8 cellular contexts compared by ENCODE assay signal in the genomic region with DNA sequence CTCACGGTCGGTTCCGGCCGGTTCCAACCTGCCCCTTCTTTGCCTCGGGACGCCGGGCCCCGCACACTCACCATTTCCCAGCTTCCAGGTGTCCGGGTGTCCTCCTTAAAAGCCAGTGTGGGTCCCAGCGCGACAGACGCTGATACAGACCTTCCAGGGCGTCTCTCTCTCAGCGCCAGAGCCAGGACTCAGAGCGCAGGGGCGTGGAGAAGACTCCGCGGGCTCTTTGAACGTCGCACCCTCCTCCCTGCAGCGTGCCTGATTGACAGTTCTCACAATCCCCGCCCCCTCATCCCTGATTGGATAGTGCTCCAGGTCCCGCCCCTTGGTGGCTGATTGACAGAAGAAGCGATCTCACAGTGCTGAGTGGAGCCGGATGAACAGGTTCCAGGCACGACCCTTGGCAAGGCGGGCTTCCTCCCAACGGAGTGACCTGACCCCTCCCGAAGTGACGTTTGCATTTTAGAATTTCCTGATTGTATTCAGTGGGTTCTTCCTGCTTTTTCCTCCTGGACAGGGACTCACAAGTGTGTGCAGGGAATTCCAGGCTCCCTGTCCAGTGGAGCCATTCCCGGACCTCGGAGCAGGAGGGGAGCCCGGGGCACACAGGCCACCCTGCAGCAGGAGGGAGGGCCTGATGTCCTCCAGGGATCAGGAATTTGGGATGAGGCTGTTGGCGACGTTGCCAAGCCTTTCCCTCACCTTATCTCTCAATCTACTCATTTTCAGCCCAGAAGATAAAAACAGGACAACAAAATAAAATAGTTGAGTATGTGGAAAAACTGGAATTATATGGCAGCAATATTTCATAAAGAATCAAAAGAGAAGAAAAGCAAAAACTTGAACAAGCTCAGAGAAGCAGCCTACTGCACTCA. TPM values are rescaled to one million over a fixed set of nuclear protein-coding genes. Genes with fewer than 3 reads are reported as not detected.
DNase-seq lines count a peak whose midpoint lies in the region; ATAC-seq, FAIRE-seq and TF ChIP-seq lines count a peak whose summit lies in the region.

ZNF823 (minus strand) TSS at position 201 of the 875 bp plus-strand sequence; CDS start at position 74, 127 bp downstream.

- no peaks in the 10 kb centered on the region for H3K27me3 ChIP-seq in GM23248 (replicated peaks; ENCODE audit: insufficient read depth)
- H3K27me3 ChIP-seq in Karpas-422 (ENCODE audit: low read length), result no peaks in the 10 kb centered on the region
- H3K27me3 ChIP-seq in naive thymus-derived CD4-positive, alpha-beta T cell (ENCODE audit: control insufficient read depth in 2 of 2, insufficient read depth in 2 of 2, low read length in 2 of 2), result no peaks in the 10 kb centered on the region

- no peak for TF ChIP-seq CTCF in fibroblast of mammary gland (conservative IDR thresholded peaks at IDR 0.05; ENCODE audit: control insufficient read depth, insufficient read depth, low read depth, low read length)

- H3K27ac ChIP-seq in GM23248 (peak within 1 kb of the TSS; percentile 40; the same call in 1 of the 2 replicates), Karpas-422 (ENCODE audit: low read length) (no peak within 1 kb of the TSS)
- H3K27ac ChIP-seq in naive thymus-derived CD4-positive, alpha-beta T cell (ENCODE audit: low read depth, low read length), result peak within 1 kb of the TSS; percentile 73

- no peaks in the 10 kb centered on the region for H3K36me3 Mint-ChIP-seq in activated T-helper 17 cell treated with anti-CD3 and anti-CD28 coated beads, Interleukin-2, amount 50 U/mL, for 72 hours (ENCODE audit: low read depth)
- peaks cover 0 to 8% (median 4%) of the 10 kb centered on the region in 5 donors for H3K36me3 Mint-ChIP-seq in naive thymus-derived CD4-positive, alpha-beta T cell
- H3K36me3 Mint-ChIP-seq in stimulated activated memory B cell treated with anti-CD40 and anti-IgM and Interleukin-4, amounts not matched to agents 10 μg/mL and 1 μg/mL and 100 μg/mL, for 72 hours, result no peaks in the 10 kb centered on the region

- H3K9ac ChIP-seq in GM23248, result peak within 1 kb of the TSS; percentile 83
- peak within 1 kb of the TSS; percentile 93 for H3K9ac ChIP-seq in Karpas-422 (ENCODE audit: low read length)

- H3K4me2 ChIP-seq in GM23248 (ENCODE audit: unreplicated experiment) (peak within 1 kb of the TSS; percentile 84), Karpas-422 (ENCODE audit: low read depth, low read length, poor library complexity, severe bottlenecking) (peak within 1 kb of the TSS; percentile 99)

- peak; percentile 100 for ATAC-seq in activated T-helper 17 cell treated with anti-CD3 and anti-CD28 coated beads, Interleukin-2, amount 50 U/mL, for 72 hours (replicated peaks)
- ATAC-seq in naive thymus-derived CD4-positive, alpha-beta T cell, result peak; percentile 100
- ATAC-seq in stimulated activated memory B cell treated with anti-CD40 and anti-IgM and Interleukin-4, amounts not matched to agents 10 μg/mL and 1 μg/mL and 100 μg/mL, for 72 hours, result peak; percentile 98

- CTCF ChIA-PET in naive thymus-derived CD4-positive, alpha-beta T cell (lab: Charles Lee), result no interaction called here

- no peaks in the 10 kb centered on the region for H3K9me2 ChIP-seq in GM23248 (ENCODE audit: insufficient read depth)
- H3K9me2 ChIP-seq in Karpas-422 (replicated peaks; ENCODE audit: insufficient read depth, low read length), result no peaks in the 10 kb centered on the region

- H3K4me3 ChIP-seq in GM23248 (peak within 1 kb of the TSS; percentile 82), Karpas-422 (ENCODE audit: low read length) (peak within 1 kb of the TSS; percentile 100), fibroblast of mammary gland (ENCODE audit: control insufficient read depth, low read depth, low read length) (peak within 1 kb of the TSS; percentile 82)
- H3K4me3 ChIP-seq in naive thymus-derived CD4-positive, alpha-beta T cell (ENCODE audit: low read length), result peak within 1 kb of the TSS; percentile 75

- H4K20me1 ChIP-seq in GM23248 (ENCODE audit: insufficient read depth), result no peaks in the 10 kb centered on the region
- H4K20me1 ChIP-seq in Karpas-422 (ENCODE audit: insufficient read depth, low read depth, low read length), result no peaks in the 10 kb centered on the region

- intact Hi-C loops in naive thymus-derived CD4-positive, alpha-beta T cell (cut with micrococcal nuclease), result loop anchor here (1.0 to 5.0 kb wide), 11 partner anchors 28 to 392 kb away; partner anchors contain the start of genes ODAD3 (in 2 of the 2), PRKCSH (in 2 of the 2), CCDC159 (in 1 of the 2) and TMEM205 (in 1 of the 2)

- POLR2A ChIA-PET in naive thymus-derived CD4-positive, alpha-beta T cell (lab: Charles Lee), result interaction anchor here (1.2 to 1.6 kb wide), 2 partner anchors 27 to 249 kb away, joined by 3 to 7 read pairs; partner anchors contain the start of gene ZNF441

- in situ Hi-C loops in GM23248 (cut with MboI), result no loop called here

- peak within 1 kb of the TSS; percentile 93 for H3K27ac Mint-ChIP-seq in activated T-helper 17 cell treated with anti-CD3 and anti-CD28 coated beads, Interleukin-2, amount 50 U/mL, for 72 hours
- H3K27ac Mint-ChIP-seq in naive thymus-derived CD4-positive, alpha-beta T cell, result peak within 1 kb of the TSS; percentile 82 to 98 (median 92)
- H3K27ac Mint-ChIP-seq in stimulated activated memory B cell treated with anti-CD40 and anti-IgM and Interleukin-4, amounts not matched to agents 10 μg/mL and 1 μg/mL and 100 μg/mL, for 72 hours, result peak within 1 kb of the TSS; percentile 85

- DNase-seq in Daoy (ENCODE audit: low read depth) (peak; percentile 99), GM23248 (peak; percentile 98), Karpas-422 (peak; percentile 99), RCC 7860 (ENCODE audit: low spot score) (peak; percentile 99), fibroblast of mammary gland (ENCODE audit: low read depth) (peak; percentile 97)
- peak; percentile 85 to 98 (median 96) for DNase-seq in naive thymus-derived CD4-positive, alpha-beta T cell

- H3K36me3 ChIP-seq in GM23248 (ENCODE audit: low read depth) (no peaks in the 10 kb centered on the region), Karpas-422 (ENCODE audit: insufficient read depth, low read length) (no peaks in the 10 kb centered on the region)
- H3K36me3 ChIP-seq in naive thymus-derived CD4-positive, alpha-beta T cell (ENCODE audit: control insufficient read depth in 2 of 3, insufficient read depth in 3 of 3, low read length in 3 of 3), result no peaks in the 10 kb centered on the region

- peaks cover 4% of the 10 kb centered on the region for H3K9me3 Mint-ChIP-seq in activated T-helper 17 cell treated with anti-CD3 and anti-CD28 coated beads, Interleukin-2, amount 50 U/mL, for 72 hours
- peaks cover 0 to 7% (median 0%) of the 10 kb centered on the region in 11 donors for H3K9me3 Mint-ChIP-seq in naive thymus-derived CD4-positive, alpha-beta T cell
- H3K9me3 Mint-ChIP-seq in stimulated activated memory B cell treated with anti-CD40 and anti-IgM and Interleukin-4, amounts not matched to agents 10 μg/mL and 1 μg/mL and 100 μg/mL, for 72 hours, result no peaks in the 10 kb centered on the region

- H3K9me3 ChIP-seq in GM23248 (ENCODE audit: low read depth) (no peaks in the 10 kb centered on the region), Karpas-422 (ENCODE audit: low read length) (no peaks in the 10 kb centered on the region)
- H3K9me3 ChIP-seq in naive thymus-derived CD4-positive, alpha-beta T cell (ENCODE audit: control insufficient read depth in 2 of 3, low read length in 3 of 3), result no peaks in the 10 kb centered on the region

- H2AFZ ChIP-seq in GM23248 (peak within 1 kb of the TSS; percentile 85), Karpas-422 (ENCODE audit: low read length) (peak within 1 kb of the TSS; percentile 97)

- H3K79me2 ChIP-seq in GM23248 (ENCODE audit: insufficient read depth) (peaks cover 31% of the 10 kb centered on the region), Karpas-422 (ENCODE audit: low read length) (peaks cover 14% of the 10 kb centered on the region)

- no peaks in the 10 kb centered on the region for H3K4me1 Mint-ChIP-seq in activated T-helper 17 cell treated with anti-CD3 and anti-CD28 coated beads, Interleukin-2, amount 50 U/mL, for 72 hours
- H3K4me1 Mint-ChIP-seq in naive thymus-derived CD4-positive, alpha-beta T cell, result peaks cover 13 to 36% (median 25%) of the 10 kb centered on the region in 7 donors
- H3K4me1 Mint-ChIP-seq in stimulated activated memory B cell treated with anti-CD40 and anti-IgM and Interleukin-4, amounts not matched to agents 10 μg/mL and 1 μg/mL and 100 μg/mL, for 72 hours, result peaks cover 19% of the 10 kb centered on the region

- peak within 1 kb of the TSS; percentile 98 for H3K4me3 Mint-ChIP-seq in activated T-helper 17 cell treated with anti-CD3 and anti-CD28 coated beads, Interleukin-2, amount 50 U/mL, for 72 hours
- H3K4me3 Mint-ChIP-seq in naive thymus-derived CD4-positive, alpha-beta T cell, result peak within 1 kb of the TSS; percentile 94 to 100 (median 98)
- H3K4me3 Mint-ChIP-seq in stimulated activated memory B cell treated with anti-CD40 and anti-IgM and Interleukin-4, amounts not matched to agents 10 μg/mL and 1 μg/mL and 100 μg/mL, for 72 hours, result peak within 1 kb of the TSS; percentile 97

- H3K27me3 Mint-ChIP-seq in activated T-helper 17 cell treated with anti-CD3 and anti-CD28 coated beads, Interleukin-2, amount 50 U/mL, for 72 hours, result no peaks in the 10 kb centered on the region
- peaks cover 0 to 6% (median 4%) of the 10 kb centered on the region in 5 donors for H3K27me3 Mint-ChIP-seq in naive thymus-derived CD4-positive, alpha-beta T cell
- H3K27me3 Mint-ChIP-seq in stimulated activated memory B cell treated with anti-CD40 and anti-IgM and Interleukin-4, amounts not matched to agents 10 μg/mL and 1 μg/mL and 100 μg/mL, for 72 hours, result no peaks in the 10 kb centered on the region

- 1% methylated on average over 35 of the region's 35 CpGs for WGBS in GM23248 (ENCODE audit: low coverage in 1 of 2, low lambda C conversion rate in 2 of 2, missing lambda C conversion rate in 2 of 2), 2 experiments

- FAIRE-seq in RCC 7860 (lab: Jason Lieb, UNC), result peak; percentile 94

- peaks cover 16% of the 10 kb centered on the region; the same call in 1 of the 2 replicates for H3F3A ChIP-seq in GM23248 (ENCODE audit: insufficient read depth)

- H3K4me1 ChIP-seq in GM23248 (ENCODE audit: insufficient read depth), result peaks cover 17% of the 10 kb centered on the region
- peaks cover 23% of the 10 kb centered on the region for H3K4me1 ChIP-seq in Karpas-422 (ENCODE audit: low read length)
- H3K4me1 ChIP-seq in naive thymus-derived CD4-positive, alpha-beta T cell (ENCODE audit: control insufficient read depth in 2 of 2, insufficient read depth in 2 of 2, low read length in 2 of 2), result peaks cover 0 to 11% of the 10 kb centered on the region in 2 donors

RNA-seq across cellular contexts. Expression of gene ZNF823, which starts in this region (rescaled TPM):
- total RNA-seq in Daoy (2014; rRNA removed; shearing (Covaris generic)), result 4.5 and 8.6 TPM in 2 replicates
- total RNA-seq in GM23248 (2014; rRNA removed; shearing (Covaris generic)), result 6.8 and 7.2 TPM in 2 replicates
- polyA plus RNA-seq in GM23248 (2016; fragmentation: Nextera tagmentation; extraction: Ambion mirVana), result 1.9 and 3.0 TPM in 2 replicates
- total RNA-seq in Karpas-422 (2014; rRNA removed; shearing (Covaris generic); ENCODE audit: low replicate concordance), result 5.9 and 8.8 TPM in 2 replicates
- total RNA-seq in activated T-helper 17 cell treated with anti-CD3 and anti-CD28 coated beads, Interleukin-2, amount 50 U/mL, for 72 hours, result 1 to 10 TPM; 1.9 to 2.8 TPM
- 1 to 10 TPM; 1.8 to 6.8 (median 2.8) TPM for total RNA-seq in naive thymus-derived CD4-positive, alpha-beta T cell
- polyA plus RNA-seq in naive thymus-derived CD4-positive, alpha-beta T cell, result 1 to 10 TPM; 3.7 to 3.8 TPM
